Comparison of ENCODE assay signal across 28 cellular contexts in genomic region chr18:33472554-33472953, GRCh38. TPM values are rescaled to one million over a fixed set of nuclear protein-coding genes. Genes with fewer than 3 reads are reported as not detected.
DNase-seq lines count a peak whose midpoint lies in the region; ATAC-seq, FAIRE-seq and TF ChIP-seq lines count a peak whose summit lies in the region.
"Had no signal": no experiment of that assay in that cellular context is flagged by ENCODE, and none has a peak within 500 bp of the region (broad histone marks: within the 10 kb centered on the region; RNA-seq: fewer than 3 reads in every experiment).

No MANE protein-coding gene starts in this region.

- H3K27ac ChIP-seq in hepatocyte: no peak overlapping the region
- H3K27ac ChIP-seq: RWPE1, SK-N-MC had no signal

- TF ChIP-seq CTCF in D721Med (IDR thresholded peaks at IDR 0.05; ENCODE audit: insufficient read depth, missing control alignments): no peak
- no peak for TF ChIP-seq CTCF in hepatocyte (IDR thresholded peaks at IDR 0.05; ENCODE audit: poor library complexity)

- no peak overlapping the region for H3K4me3 ChIP-seq in hepatocyte
- H3K4me3 ChIP-seq: GM12878, SK-N-MC had no signal

- DNase-seq in D721Med (ENCODE audit: insufficient read length, low spot score): no peak
- no peak for DNase-seq in HEK293T (ENCODE audit: extremely low spot score)
- peak; percentile 71 for DNase-seq in OCI-M1 (lab: John Stamatoyannopoulos, UW)
- no peak for DNase-seq in hepatocyte (ENCODE audit: low spot score)
- no peak for DNase-seq in foreskin melanocyte
- no peak for DNase-seq in NCI-H2107 (lab: John Stamatoyannopoulos, UW)
- DNase-seq: 8988T, ACHN, DMS53, NCI-H1092 treated with DMSO at 0.1 percent for 48 hours, NCI-H1436, NCI-H187, NCI-H524, NCI-H748 treated with DMSO at 0.1 percent for 48 hours, SHP77 had no signal

- FAIRE-seq in D721Med (lab: Jason Lieb, UNC): peak; percentile 89
- FAIRE-seq: GM12878, H54 had no signal

- H3K4me1 ChIP-seq in hepatocyte (ENCODE audit: insufficient read depth): no peaks in the 10 kb centered on the region

- no peaks in the 10 kb centered on the region for H3K9me3 ChIP-seq in hepatocyte (ENCODE audit: low read depth)

- H4K20me1 ChIP-seq in hepatocyte (ENCODE audit: insufficient read depth, poor library complexity, severe bottlenecking): no peaks in the 10 kb centered on the region

- no peaks in the 10 kb centered on the region for H3K36me3 ChIP-seq in hepatocyte (replicated peaks; ENCODE audit: insufficient read depth, low read depth)

- no peaks in the 10 kb centered on the region for H3K9me2 ChIP-seq in hepatocyte (replicated peaks; ENCODE audit: insufficient read depth)

- WGBS in hepatocyte (ENCODE audit: low lambda C conversion rate, missing lambda C conversion rate): 44% methylated on average over 3 of the region's 3 CpGs

- CTCF ChIA-PET in HEK293T (lab: Yijun Ruan, JAX): no interaction called here

- peak overlapping the region; percentile 10 for H2AFZ ChIP-seq in hepatocyte

- H3K4me2 ChIP-seq in hepatocyte: peak overlapping the region; percentile 13

- H3K79me2 ChIP-seq in hepatocyte: no peaks in the 10 kb centered on the region

- POLR2A ChIA-PET in HEK293T (lab: Yijun Ruan, JAX): no interaction called here

- no peaks in the 10 kb centered on the region for H3K27me3 ChIP-seq in hepatocyte

- ATAC-seq in HG02588 (IDR thresholded peaks at IDR 0.05; ENCODE audit: unreplicated experiment) (no peak), HG03108 (IDR thresholded peaks at IDR 0.05; ENCODE audit: unreplicated experiment) (no peak)
- ATAC-seq: GM12878, Panc1 had no signal

TF ChIP-seq in HEK293T, 16 proteins besides CTCF, POLR2A, EP300 and RAD21:
- no peak for TF ChIP-seq CTBP1 (IDR thresholded peaks at IDR 0.05; ENCODE audit: borderline replicate concordance)
- no peak for TF ChIP-seq FOXK2 (IDR thresholded peaks at IDR 0.05)
- no peak for TF ChIP-seq L3MBTL2 (conservative IDR thresholded peaks at IDR 0.05)
- no peak for TF ChIP-seq ARNT (IDR thresholded peaks at IDR 0.05)
- no peak for TF ChIP-seq HDGF (IDR thresholded peaks at IDR 0.05; ENCODE audit: borderline replicate concordance)
- TF ChIP-seq NFRKB (IDR thresholded peaks at IDR 0.05): no peak
- TF ChIP-seq PKNOX1 (IDR thresholded peaks at IDR 0.05): 0 out of 2 replicates have a peak, but pooled peaks have one; percentile 43
- no peak for TF ChIP-seq ELF4 (IDR thresholded peaks at IDR 0.05)
TF ChIP-seq in HEK293T: peak in this region for 1.

RNA-seq across cellular contexts. Expression of gene CCDC178, which starts 32.0 kb away (rescaled TPM):
- 0.64 and 1.3 TPM in 2 replicates for total RNA-seq in hepatocyte
- polyA plus RNA-seq in hepatocyte: 0.27 TPM in 1 of 2 replicates, not detected in the other
- total RNA-seq: Daoy; G401; GM12878; M059J; T-helper 1 cell treated with Interleukin-12 subunit alpha and Interleukin-12 subunit beta and Interleukin-4 antibody, amounts not matched to agents 30 ng/mL and 1 ng/mL, for 36 hours had no signal
- polyA plus RNA-seq: BJ, IgD-negative memory B cell had no signal
